In the genomic region with DNA sequence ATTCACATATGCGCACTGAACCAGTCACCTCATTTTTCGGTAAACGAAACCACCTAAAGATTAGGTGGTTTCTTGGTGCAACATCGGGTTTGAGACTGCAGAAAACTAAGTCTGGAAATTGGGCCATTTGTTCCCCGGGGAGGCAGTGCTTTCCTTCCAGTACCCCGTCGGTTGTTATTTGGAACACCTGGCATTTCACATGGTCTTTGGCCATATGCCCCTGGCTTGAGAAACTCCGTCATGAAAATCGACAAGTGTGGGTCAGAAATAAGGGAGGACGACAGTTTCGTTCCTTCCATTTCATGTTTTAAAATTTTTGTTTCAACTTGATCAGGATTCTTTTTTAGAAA, we compare ENCODE assay signal across 9 cellular contexts. TPM values are rescaled to one million over a fixed set of nuclear protein-coding genes. Genes with fewer than 3 reads are reported as not detected.
DNase-seq lines count a peak whose midpoint lies in the region; ATAC-seq and TF ChIP-seq lines count a peak whose summit lies in the region.
"Had no signal": no experiment of that assay in that cellular context is flagged by ENCODE, and none has a peak within 500 bp of the region (broad histone marks: within the 10 kb centered on the region; RNA-seq: fewer than 3 reads in every experiment).

No MANE protein-coding gene starts in this region.

- no peaks in the 10 kb centered on the region for H3F3A ChIP-seq in neural cell (ENCODE audit: insufficient read depth, low read length, poor library complexity, severe bottlenecking)

- H3K9ac ChIP-seq in BLaER1 (peak overlapping the region; percentile 63; the same call in 1 of the 2 replicates), neural cell (ENCODE audit: low read length) (peak overlapping the region; percentile 69)

- peaks cover 22% of the 10 kb centered on the region for H3K4me1 ChIP-seq in BLaER1
- H3K4me1 ChIP-seq: foreskin keratinocyte had no signal

- H3K27ac ChIP-seq in BLaER1 (no peak overlapping the region), neural cell (ENCODE audit: low read length) (no peak overlapping the region)
- H3K27ac ChIP-seq: foreskin keratinocyte had no signal

- H3K4me2 ChIP-seq in BLaER1 (peak overlapping the region; percentile 99), neural cell (ENCODE audit: low read length) (peak overlapping the region; percentile 0)

- peak overlapping the region; percentile 41 for H2AFZ ChIP-seq in neural cell (ENCODE audit: low read depth, low read length)

- peak; percentile 76 to 81 for DNase-seq in NCI-H524 (lab: John Stamatoyannopoulos, UW)
- no peak for DNase-seq in epithelial cell of proximal tubule (ENCODE audit: low read depth)
- no peak for DNase-seq in omental fat pad (ENCODE audit: low spot score)
- DNase-seq in DMS153 (lab: John Stamatoyannopoulos, UW) = no peak
- DNase-seq in SIG-M5 treated with dmso at 0.1 percent for 504 hours (lab: John Stamatoyannopoulos, UW; ENCODE audit: unreplicated experiment) = no peak
- DNase-seq in activated CD8-positive, alpha-beta memory T cell treated with anti-CD3 and anti-CD28 coated beads, Interleukin-2, amount 50 U/mL, for 4 hours = no peak
- DNase-seq: foreskin keratinocyte had no signal

- peaks cover 45% of the 10 kb centered on the region for H3K27me3 ChIP-seq in BLaER1
- H3K27me3 ChIP-seq in neural cell (ENCODE audit: insufficient read depth, low read depth, low read length) = peaks cover 31% of the 10 kb centered on the region

- ATAC-seq in omental fat pad (ENCODE audit: low FRiP score) = no peak

- H3K9me3 ChIP-seq in BLaER1 (no peaks in the 10 kb centered on the region), neural cell (ENCODE audit: low read length) (no peaks in the 10 kb centered on the region)

- TF ChIP-seq CTCF in epithelial cell of proximal tubule (conservative IDR thresholded peaks at IDR 0.05; ENCODE audit: low read depth, low read length) = no peak
- TF ChIP-seq CTCF in neural cell (IDR thresholded peaks at IDR 0.05; ENCODE audit: poor library complexity, severe bottlenecking) = no peak
- no peak for TF ChIP-seq CTCF in omental fat pad (IDR thresholded peaks at IDR 0.05)

- H3K79me2 ChIP-seq in neural cell (replicated peaks; ENCODE audit: insufficient read depth, low read length) = no peaks in the 10 kb centered on the region

- no peak for TF ChIP-seq RAD21 in neural cell (conservative IDR thresholded peaks at IDR 0.05)

- peaks cover 14% of the 10 kb centered on the region for H4K20me1 ChIP-seq in BLaER1
- no peaks in the 10 kb centered on the region for H4K20me1 ChIP-seq in neural cell (ENCODE audit: insufficient read depth)

- H3K36me3 ChIP-seq in BLaER1 (no peaks in the 10 kb centered on the region), neural cell (ENCODE audit: insufficient read depth, low read length) (no peaks in the 10 kb centered on the region)

- H3K9me2 ChIP-seq in neural cell (ENCODE audit: insufficient read depth, low read length) = no peaks in the 10 kb centered on the region

- H3K4me3 ChIP-seq in BLaER1 = peak overlapping the region; percentile 72
- H3K4me3 ChIP-seq in epithelial cell of proximal tubule (ENCODE audit: low read depth, low read length) = peak overlapping the region; percentile 54
- H3K4me3 ChIP-seq in neural cell (ENCODE audit: low read length) = peak overlapping the region; percentile 76

- no peak for TF ChIP-seq EP300 in neural cell (conservative IDR thresholded peaks at IDR 0.05; ENCODE audit: poor library complexity, severe bottlenecking)

TF ChIP-seq in neural cell, 6 proteins besides CTCF, POLR2A, EP300 and RAD21:
- no peak for TF ChIP-seq MXI1 (conservative IDR thresholded peaks at IDR 0.05; ENCODE audit: poor library complexity, severe bottlenecking)
- TF ChIP-seq, protein P1, sequence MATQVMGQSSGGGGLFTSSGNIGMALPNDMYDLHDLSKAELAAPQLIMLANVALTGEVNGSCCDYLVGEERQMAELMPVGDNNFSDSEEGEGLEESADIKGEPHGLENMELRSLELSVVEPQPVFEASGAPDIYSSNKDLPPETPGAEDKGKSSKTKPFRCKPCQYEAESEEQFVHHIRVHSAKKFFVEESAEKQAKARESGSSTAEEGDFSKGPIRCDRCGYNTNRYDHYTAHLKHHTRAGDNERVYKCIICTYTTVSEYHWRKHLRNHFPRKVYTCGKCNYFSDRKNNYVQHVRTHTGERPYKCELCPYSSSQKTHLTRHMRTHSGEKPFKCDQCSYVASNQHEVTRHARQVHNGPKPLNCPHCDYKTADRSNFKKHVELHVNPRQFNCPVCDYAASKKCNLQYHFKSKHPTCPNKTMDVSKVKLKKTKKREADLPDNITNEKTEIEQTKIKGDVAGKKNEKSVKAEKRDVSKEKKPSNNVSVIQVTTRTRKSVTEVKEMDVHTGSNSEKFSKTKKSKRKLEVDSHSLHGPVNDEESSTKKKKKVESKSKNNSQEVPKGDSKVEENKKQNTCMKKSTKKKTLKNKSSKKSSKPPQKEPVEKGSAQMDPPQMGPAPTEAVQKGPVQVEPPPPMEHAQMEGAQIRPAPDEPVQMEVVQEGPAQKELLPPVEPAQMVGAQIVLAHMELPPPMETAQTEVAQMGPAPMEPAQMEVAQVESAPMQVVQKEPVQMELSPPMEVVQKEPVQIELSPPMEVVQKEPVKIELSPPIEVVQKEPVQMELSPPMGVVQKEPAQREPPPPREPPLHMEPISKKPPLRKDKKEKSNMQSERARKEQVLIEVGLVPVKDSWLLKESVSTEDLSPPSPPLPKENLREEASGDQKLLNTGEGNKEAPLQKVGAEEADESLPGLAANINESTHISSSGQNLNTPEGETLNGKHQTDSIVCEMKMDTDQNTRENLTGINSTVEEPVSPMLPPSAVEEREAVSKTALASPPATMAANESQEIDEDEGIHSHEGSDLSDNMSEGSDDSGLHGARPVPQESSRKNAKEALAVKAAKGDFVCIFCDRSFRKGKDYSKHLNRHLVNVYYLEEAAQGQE (IDR thresholded peaks at IDR 0.05; ENCODE audit: borderline replicate concordance) = no peak
- no peak for TF ChIP-seq EZH2 (IDR thresholded peaks at IDR 0.05; ENCODE audit: borderline replicate concordance, insufficient read depth, low read length, poor library complexity, severe bottlenecking)
- TF ChIP-seq SMC3 (conservative IDR thresholded peaks at IDR 0.05; ENCODE audit: poor library complexity) = no peak
- no peak for TF ChIP-seq TAF1 (IDR thresholded peaks at IDR 0.05; ENCODE audit: low read depth)
- TF ChIP-seq POLR2AphosphoS5 (IDR thresholded peaks at IDR 0.05) = no peak
TF ChIP-seq in neural cell: peak in this region for 0.

RNA-seq across cellular contexts. Expression of a gene that starts 0.5 kb away (rescaled TPM):
- 4.7 and 9.9 TPM in 2 replicates for total RNA-seq in epithelial cell of proximal tubule
- polyA plus RNA-seq in neural cell = 13.3 and 15.8 TPM in 2 replicates
- polyA minus RNA-seq in neural cell = 9.5 and 9.7 TPM in 2 replicates
- 10 to 100 TPM in 2 of 4 donors, 1 to 10 TPM in 2; 9.7 to 15.1 (median 12.3) TPM for total RNA-seq in omental fat pad

Comparison
In these comparisons a context has a peak if more than half of its experiments do, and no peak if none do; other contexts are left out.
1. DNase-seq: peak in NCI-H524 (2 of 2); none in epithelial cell of proximal tubule (single experiment), omental fat pad (single experiment), DMS153 (single experiment), SIG-M5 treated with dmso at 0.1 percent for 504 hours (single experiment) and activated CD8-positive, alpha-beta memory T cell treated with anti-CD3 and anti-CD28 coated beads, Interleukin-2, amount 50 U/mL, for 4 hours (single experiment).
2. Peak in every context shown above with its lines, with median percentiles within 50 percentile points of each other: H3K4me3 ChIP-seq.